22 cellular contexts compared by ENCODE assay signal in the genomic region with DNA sequence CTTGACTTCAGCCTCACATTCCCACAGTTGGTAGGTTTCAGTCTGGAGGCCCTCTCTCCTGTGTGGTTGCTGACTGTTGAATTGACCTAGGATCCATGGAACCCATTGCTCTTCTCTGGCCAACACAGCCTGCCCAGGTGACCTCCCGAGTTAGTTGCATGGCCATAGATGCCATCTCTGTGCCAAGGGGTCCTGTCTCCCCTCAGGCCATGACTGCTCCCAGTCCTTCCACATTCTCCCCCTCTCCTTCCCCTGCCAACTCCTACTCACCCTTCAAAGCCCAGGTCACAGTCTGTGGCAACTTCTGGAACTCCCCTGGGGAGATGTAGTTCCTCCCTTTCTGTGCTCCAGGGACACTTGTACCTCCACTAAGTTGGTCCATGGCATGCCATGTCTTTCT.
"Had no signal": no experiment of that assay in that cellular context is flagged by ENCODE, and none has a peak within 500 bp of the region (broad histone marks: within the 10 kb centered on the region; RNA-seq: fewer than 3 reads in every experiment).

No MANE protein-coding gene starts in this region.

- H2AFZ ChIP-seq: hepatocyte had no signal

- DNase-seq: dermis blood vessel endothelial cell; dorsolateral prefrontal cortex; effector CD4-positive, alpha-beta T cell; effector memory CD4-positive, alpha-beta T cell; foreskin keratinocyte; heart left ventricle; hypothalamus; immature natural killer cell; left cardiac atrium; left lung; left ventricle myocardium superior; mammary epithelial cell; mucosa of descending colon had no signal

- H3K27me3 ChIP-seq: dorsolateral prefrontal cortex, esophagus muscularis mucosa, heart left ventricle, hepatocyte, left lung had no signal

- ATAC-seq: foreskin keratinocyte, gastroesophageal sphincter, heart left ventricle, left cardiac atrium, left lung, left ventricle myocardium superior, mucosa of descending colon had no signal

- FAIRE-seq: colon, endothelial cell of umbilical vein, frontal cortex, keratinocyte had no signal

- H3K27ac ChIP-seq: coronary artery, dorsolateral prefrontal cortex, esophagus muscularis mucosa, foreskin keratinocyte, gastroesophageal sphincter, hepatocyte, left lung had no signal

- H3K9me3 ChIP-seq: esophagus muscularis mucosa, gastroesophageal sphincter, heart left ventricle had no signal

- H3K4me3 ChIP-seq: coronary artery, dorsolateral prefrontal cortex, esophagus muscularis mucosa, gastroesophageal sphincter, heart left ventricle, hepatocyte, left lung, lung, mucosa of descending colon had no signal

- H3K4me2 ChIP-seq: hepatocyte had no signal

- H3K4me1 ChIP-seq: esophagus muscularis mucosa, foreskin keratinocyte, gastroesophageal sphincter, left lung had no signal

- H3K36me3 ChIP-seq: esophagus muscularis mucosa, gastroesophageal sphincter, heart left ventricle, left lung had no signal
